In genomic region chr11:77101043-77101537, GRCh38 we compare ENCODE assay signal across 10 cellular contexts. TPM values are rescaled to one million over a fixed set of nuclear protein-coding genes. Genes with fewer than 3 reads are reported as not detected.
DNase-seq lines count a peak whose midpoint lies in the region; ATAC-seq and TF ChIP-seq lines count a peak whose summit lies in the region.
"Had no signal": no experiment of that assay in that cellular context is flagged by ENCODE, and none has a peak within 500 bp of the region (broad histone marks: within the 10 kb centered on the region; RNA-seq: fewer than 3 reads in every experiment).

No MANE protein-coding gene starts in this region.

- intact Hi-C loops in natural killer cell (cut with micrococcal nuclease), result no loop called here
- intact Hi-C loops in mucosa of descending colon (cut with DNase I, micrococcal nuclease), result no loop called here

- H3K4me1 ChIP-seq in MM.1S (ENCODE audit: low read length) (no peaks in the 10 kb centered on the region), mucosa of descending colon (ENCODE audit: low read depth) (peaks cover 28% of the 10 kb centered on the region)

- H2AFZ ChIP-seq in MM.1S (ENCODE audit: low read length), result no peak overlapping the region

- H3K9me3 ChIP-seq in MM.1S (replicated peaks; ENCODE audit: insufficient read depth, low read length) (no peaks in the 10 kb centered on the region), mucosa of descending colon (no peaks in the 10 kb centered on the region)

- H3K27me3 Mint-ChIP-seq in natural killer cell (ENCODE audit: low read depth in 2 of 2), result no peaks in the 10 kb centered on the region

- in situ Hi-C loops in astrocyte of the cerebellum (cut with HindIII; ENCODE audit: low sequenced_read_pairs), result no loop called here

- H3K9me3 Mint-ChIP-seq in natural killer cell, result no peaks in the 10 kb centered on the region

- H3K4me3 ChIP-seq in MM.1S (ENCODE audit: low read length) (no peak overlapping the region), astrocyte of the cerebellum (ENCODE audit: low read depth, low read length) (no peak overlapping the region), mucosa of descending colon (no peak overlapping the region)

- ATAC-seq in natural killer cell (peak in 1 of 3 donors; percentile 40), GM18520 (IDR thresholded peaks at IDR 0.05; ENCODE audit: unreplicated experiment) (no peak), mucosa of descending colon (no peak)

- H3K4me3 Mint-ChIP-seq in natural killer cell, result no peak overlapping the region

- no peaks in the 10 kb centered on the region for H3F3A ChIP-seq in MM.1S (ENCODE audit: insufficient read depth, low read length)

- H3K27ac ChIP-seq in MM.1S (ENCODE audit: low read length), result no peak overlapping the region
- H3K27ac ChIP-seq: epithelial cell of prostate had no signal

- peaks cover 8% of the 10 kb centered on the region; the same call in 1 of the 2 replicates for H3K27me3 ChIP-seq in MM.1S (replicated peaks; ENCODE audit: insufficient read depth, low read length)

- no peaks in the 10 kb centered on the region for H4K20me1 ChIP-seq in MM.1S (ENCODE audit: insufficient read depth, low read length)

- H3K4me2 ChIP-seq in MM.1S (ENCODE audit: low read depth, low read length), result no peak overlapping the region

- H3K9ac ChIP-seq in MM.1S (ENCODE audit: low read length), result no peak overlapping the region

- H3K4me1 Mint-ChIP-seq in natural killer cell, result peaks cover 4 to 12% of the 10 kb centered on the region in 2 donors

- peak; percentile 47 for DNase-seq in GM03348 (ENCODE audit: low spot score)
- peak; percentile 17 for DNase-seq in MM.1S
- no peak for DNase-seq in astrocyte of the cerebellum (ENCODE audit: low read depth)
- DNase-seq in natural killer cell, result no peak
- DNase-seq in LoVo (ENCODE audit: low spot score), result no peak
- no peak for DNase-seq in mucosa of descending colon
- no peak for DNase-seq in NCI-H526 treated with DMSO at 0.1 percent for 48 hours (lab: John Stamatoyannopoulos, UW)
- DNase-seq: stimulated activated CD4-positive, alpha-beta T cell treated with anti-CD3 and anti-CD28 coated beads, Interleukin-12 subunit alpha, Interleukin-12 subunit beta, amount 100 ng/mL, for 4 hours had no signal

- H3K36me3 ChIP-seq in MM.1S (replicated peaks; ENCODE audit: insufficient read depth, low read length) (no peaks in the 10 kb centered on the region), mucosa of descending colon (ENCODE audit: low read depth) (no peaks in the 10 kb centered on the region)

- TF ChIP-seq CTCF in MM.1S (IDR thresholded peaks at IDR 0.05; ENCODE audit: low read length) (peak; percentile 60), astrocyte of the cerebellum (IDR thresholded peaks at IDR 0.05; ENCODE audit: low read depth, low read length, missing control alignments) (peak; percentile 60), natural killer cell (IDR thresholded peaks at IDR 0.05) (peak; percentile 27), mucosa of descending colon (IDR thresholded peaks at IDR 0.05) (no peak)

- H3K27ac Mint-ChIP-seq in natural killer cell, result no peak overlapping the region

- no peaks in the 10 kb centered on the region for H3K9me2 ChIP-seq in MM.1S (replicated peaks; ENCODE audit: insufficient read depth, low read length)

- H3K36me3 Mint-ChIP-seq in natural killer cell, result no peaks in the 10 kb centered on the region

- no peaks in the 10 kb centered on the region for H3K79me2 ChIP-seq in MM.1S (ENCODE audit: low read length)

RNA-seq across cellular contexts. Expression of gene OMP, which starts 1.6 kb away (rescaled TPM):
- total RNA-seq in natural killer cell (1 to 10 TPM in 1 of 3 donors, under 1 TPM in 2; 0.82 to 1.4 (median 0.85) TPM), mucosa of descending colon (10 to 100 TPM; 10.3 to 21.1 (median 11.3) TPM)

RNA-seq across cellular contexts. Expression of gene MYO7A, which starts 27.0 kb away (rescaled TPM):
- total RNA-seq in natural killer cell (1 to 10 TPM in 1 of 3 donors, under 1 TPM in 2; 0.20 to 1.1 (median 0.68) TPM), mucosa of descending colon (1 to 10 TPM; 2.3 to 9.9 (median 6.7) TPM)

RNA-seq across cellular contexts. Expression of gene CAPN5, which starts 34.3 kb away (rescaled TPM):
- 10 to 100 TPM; 32.3 to 34.5 (median 34.3) TPM for total RNA-seq in natural killer cell
- 100 to 1,000 TPM; 142 to 351 (median 253) TPM for total RNA-seq in mucosa of descending colon

Comparison
In these comparisons a context has a peak if more than half of its experiments do, and no peak if none do; other contexts are left out.
1. DNase-seq: peak in GM03348 (single experiment) and MM.1S (single experiment); none in astrocyte of the cerebellum (single experiment), natural killer cell (single experiment), LoVo (single experiment), mucosa of descending colon (0 of 3) and NCI-H526 treated with DMSO at 0.1 percent for 48 hours (single experiment).
2. RNA of gene OMP, which starts 1.6 kb away (total RNA-seq): 10.3 to 21.1 TPM in mucosa of descending colon; 0.82 to 1.4 TPM in natural killer cell; every median in the first group is over 4 times any median in the second.
3. RNA of gene CAPN5, which starts 34.3 kb away (total RNA-seq): 142 to 351 TPM in mucosa of descending colon; 32.3 to 34.5 TPM in natural killer cell; every median in the first group is over 4 times any median in the second.